ENCODE assay signal across 8 cellular contexts in the genomic region with DNA sequence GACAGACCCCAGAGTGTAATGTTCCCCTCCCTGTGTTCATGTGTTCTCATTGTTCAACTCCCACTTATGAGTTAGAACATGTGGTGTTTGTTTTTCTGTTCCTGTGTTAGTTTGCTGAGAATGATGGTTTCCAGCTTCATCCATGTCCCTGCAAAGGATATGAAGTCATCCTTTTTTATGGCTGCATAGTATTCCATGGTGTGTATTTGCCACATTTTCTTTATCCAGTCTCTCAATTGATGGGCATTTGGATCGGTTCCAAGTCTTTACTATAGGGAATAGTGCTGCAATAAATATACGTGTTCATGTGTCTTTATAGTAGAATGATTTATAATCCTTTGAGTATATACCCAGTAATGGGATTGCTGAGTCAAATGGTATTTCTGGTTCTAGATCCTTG.
DNase-seq lines count a peak whose midpoint lies in the region; ATAC-seq and TF ChIP-seq lines count a peak whose summit lies in the region.
"Not testable (repeated sequence)": the region's sequence is repeated elsewhere in the genome, so short reads cannot be mapped to it uniquely, and the experiment has no call there.

No MANE protein-coding gene starts in this region.

- intact Hi-C loops in activated B cell treated with CpG ODN at 0.5 μM for 24 hours (cut with micrococcal nuclease): not testable (repeated sequence)

- H3K27ac ChIP-seq in CD4-positive, CD25-positive, alpha-beta regulatory T cell (ENCODE audit: insufficient read depth, low read length, poor library complexity, severe bottlenecking); HEK293 (ENCODE audit: extremely low read depth, low read depth, low read length): not testable (repeated sequence)
- peak overlapping the region; percentile 41 for H3K27ac ChIP-seq in neutrophil

- not testable (repeated sequence) for H3K4me3 ChIP-seq in CD4-positive, CD25-positive, alpha-beta regulatory T cell (ENCODE audit: low read depth, low read length); HEK293 (ENCODE audit: low read depth, low read length); neutrophil (ENCODE audit: low read depth in 1 of 2, low read length in 1 of 2)

- CTCF ChIA-PET in HEK293 (lab: Yijun Ruan, JAX): not testable (repeated sequence)
- CTCF ChIA-PET in activated B cell treated with CpG ODN at 0.5 μM for 24 hours (lab: Charles Lee): interaction anchor here (0.6 kb wide), 1 partner anchor 42 kb away, joined by 3 read pairs; no protein-coding TSS in a partner anchor

- not testable (repeated sequence) for H3K27me3 Mint-ChIP-seq in CD4-positive, CD25-positive, alpha-beta regulatory T cell; activated B cell treated with CpG ODN at 0.5 μM for 24 hours; activated T-helper 17 cell treated with anti-CD3 and anti-CD28 coated beads, Interleukin-2, amount 50 U/mL, for 72 hours; activated naive CD8-positive, alpha-beta T cell treated with anti-CD3 and anti-CD28 coated beads, Interleukin-2, amount 10 ng/mL, durations not matched to agents 7 days and 5 days; memory B cell; stimulated activated naive CD8-positive, alpha-beta T cell treated with anti-CD3 and anti-CD28 coated beads, Interleukin-15, Interleukin-2, amounts not matched to agents 100 ng/mL and 50 ng/mL, for 24 hours

- H3K36me3 ChIP-seq in CD4-positive, CD25-positive, alpha-beta regulatory T cell (ENCODE audit: control insufficient read depth, insufficient read depth, low read length): peaks cover 32% of the 10 kb centered on the region
- not testable (repeated sequence) for H3K36me3 ChIP-seq in HEK293 (ENCODE audit: control insufficient read depth in 2 of 2, insufficient read depth in 1 of 2, low read length in 2 of 2); neutrophil

- peak overlapping the region in 2 of 3 donors; percentile 21 to 68 for H3K27ac Mint-ChIP-seq in CD4-positive, CD25-positive, alpha-beta regulatory T cell
- H3K27ac Mint-ChIP-seq in activated B cell treated with CpG ODN at 0.5 μM for 24 hours (peak overlapping the region; percentile 62), memory B cell (peak overlapping the region; percentile 66)
- peak overlapping the region; percentile 60 for H3K27ac Mint-ChIP-seq in activated T-helper 17 cell treated with anti-CD3 and anti-CD28 coated beads, Interleukin-2, amount 50 U/mL, for 72 hours
- peak overlapping the region; percentile 18 for H3K27ac Mint-ChIP-seq in activated naive CD8-positive, alpha-beta T cell treated with anti-CD3 and anti-CD28 coated beads, Interleukin-2, amount 10 ng/mL, durations not matched to agents 7 days and 5 days
- peak overlapping the region; percentile 81 for H3K27ac Mint-ChIP-seq in stimulated activated naive CD8-positive, alpha-beta T cell treated with anti-CD3 and anti-CD28 coated beads, Interleukin-15, Interleukin-2, amounts not matched to agents 100 ng/mL and 50 ng/mL, for 24 hours

- not testable (repeated sequence) for H3K27me3 ChIP-seq in CD4-positive, CD25-positive, alpha-beta regulatory T cell (ENCODE audit: control insufficient read depth, insufficient read depth, low read length); neutrophil

- peaks cover 72% of the 10 kb centered on the region for H3K36me3 Mint-ChIP-seq in CD4-positive, CD25-positive, alpha-beta regulatory T cell
- H3K36me3 Mint-ChIP-seq in activated B cell treated with CpG ODN at 0.5 μM for 24 hours (ENCODE audit: low read depth) (peaks cover 78% of the 10 kb centered on the region), memory B cell (peaks cover 49% of the 10 kb centered on the region)
- H3K36me3 Mint-ChIP-seq in activated T-helper 17 cell treated with anti-CD3 and anti-CD28 coated beads, Interleukin-2, amount 50 U/mL, for 72 hours (ENCODE audit: low read depth): peaks cover 94% of the 10 kb centered on the region
- peaks cover 64% of the 10 kb centered on the region for H3K36me3 Mint-ChIP-seq in activated naive CD8-positive, alpha-beta T cell treated with anti-CD3 and anti-CD28 coated beads, Interleukin-2, amount 10 ng/mL, durations not matched to agents 7 days and 5 days
- H3K36me3 Mint-ChIP-seq in stimulated activated naive CD8-positive, alpha-beta T cell treated with anti-CD3 and anti-CD28 coated beads, Interleukin-15, Interleukin-2, amounts not matched to agents 100 ng/mL and 50 ng/mL, for 24 hours (ENCODE audit: low read depth): peaks cover 83% of the 10 kb centered on the region

- DNase-seq in CD4-positive, CD25-positive, alpha-beta regulatory T cell; activated B cell treated with CpG ODN at 0.5 μM for 24 hours; activated naive CD8-positive, alpha-beta T cell treated with anti-CD3 and anti-CD28 coated beads, Interleukin-2, amount 10 ng/mL, durations not matched to agents 7 days and 5 days; memory B cell (ENCODE audit: low spot score in 2 of 2): not testable (repeated sequence)

- peak overlapping the region in 3 of 4 donors; percentile 34 to 57 (median 49) for H3K4me3 Mint-ChIP-seq in CD4-positive, CD25-positive, alpha-beta regulatory T cell
- not testable (repeated sequence) for H3K4me3 Mint-ChIP-seq in activated B cell treated with CpG ODN at 0.5 μM for 24 hours; activated naive CD8-positive, alpha-beta T cell treated with anti-CD3 and anti-CD28 coated beads, Interleukin-2, amount 10 ng/mL, durations not matched to agents 7 days and 5 days; memory B cell; stimulated activated naive CD8-positive, alpha-beta T cell treated with anti-CD3 and anti-CD28 coated beads, Interleukin-15, Interleukin-2, amounts not matched to agents 100 ng/mL and 50 ng/mL, for 24 hours
- peak overlapping the region; percentile 15 for H3K4me3 Mint-ChIP-seq in activated T-helper 17 cell treated with anti-CD3 and anti-CD28 coated beads, Interleukin-2, amount 50 U/mL, for 72 hours

- H3K9me3 Mint-ChIP-seq in CD4-positive, CD25-positive, alpha-beta regulatory T cell; activated T-helper 17 cell treated with anti-CD3 and anti-CD28 coated beads, Interleukin-2, amount 50 U/mL, for 72 hours; activated naive CD8-positive, alpha-beta T cell treated with anti-CD3 and anti-CD28 coated beads, Interleukin-2, amount 10 ng/mL, durations not matched to agents 7 days and 5 days; memory B cell; stimulated activated naive CD8-positive, alpha-beta T cell treated with anti-CD3 and anti-CD28 coated beads, Interleukin-15, Interleukin-2, amounts not matched to agents 100 ng/mL and 50 ng/mL, for 24 hours: not testable (repeated sequence)
- H3K9me3 Mint-ChIP-seq in activated B cell treated with CpG ODN at 0.5 μM for 24 hours: peaks cover 11% of the 10 kb centered on the region

- ATAC-seq in CD4-positive, CD25-positive, alpha-beta regulatory T cell (ENCODE audit: low read depth in 2 of 2); activated B cell treated with CpG ODN at 0.5 μM for 24 hours (ENCODE audit: low read depth); activated T-helper 17 cell treated with anti-CD3 and anti-CD28 coated beads, Interleukin-2, amount 50 U/mL, for 72 hours (replicated peaks); activated naive CD8-positive, alpha-beta T cell treated with anti-CD3 and anti-CD28 coated beads, Interleukin-2, amount 10 ng/mL, durations not matched to agents 7 days and 5 days (ENCODE audit: low read depth); memory B cell (ENCODE audit: low read depth): not testable (repeated sequence)

- POLR2A ChIA-PET in HEK293 (lab: Yijun Ruan, JAX); activated naive CD8-positive, alpha-beta T cell treated with anti-CD3 and anti-CD28 coated beads, Interleukin-2, amount 10 ng/mL, durations not matched to agents 7 days and 5 days (lab: Charles Lee): not testable (repeated sequence)
- POLR2A ChIA-PET in activated B cell treated with CpG ODN at 0.5 μM for 24 hours (lab: Charles Lee): interaction anchor here (1.4 kb wide), 1 partner anchor 9 kb away, joined by 7 read pairs; no protein-coding TSS in a partner anchor

- H3K9me3 ChIP-seq in CD4-positive, CD25-positive, alpha-beta regulatory T cell (ENCODE audit: control insufficient read depth in 2 of 2, low read length in 2 of 2); HEK293 (ENCODE audit: control insufficient read depth, insufficient read depth, low read depth, low read length); neutrophil: not testable (repeated sequence)

- TF ChIP-seq CTCF in HEK293 (tag by site-specific recombination; IDR thresholded peaks at IDR 0.05); activated B cell treated with CpG ODN at 0.5 μM for 24 hours (IDR thresholded peaks at IDR 0.05); neutrophil (IDR thresholded peaks at IDR 0.05): not testable (repeated sequence)

- H3K4me1 Mint-ChIP-seq in CD4-positive, CD25-positive, alpha-beta regulatory T cell: peaks cover 53 to 85% (median 77%) of the 10 kb centered on the region in 4 donors
- H3K4me1 Mint-ChIP-seq in activated B cell treated with CpG ODN at 0.5 μM for 24 hours (peaks cover 71% of the 10 kb centered on the region), memory B cell (peaks cover 61% of the 10 kb centered on the region)
- H3K4me1 Mint-ChIP-seq in activated T-helper 17 cell treated with anti-CD3 and anti-CD28 coated beads, Interleukin-2, amount 50 U/mL, for 72 hours: peaks cover 69% of the 10 kb centered on the region
- peaks cover 56% of the 10 kb centered on the region for H3K4me1 Mint-ChIP-seq in activated naive CD8-positive, alpha-beta T cell treated with anti-CD3 and anti-CD28 coated beads, Interleukin-2, amount 10 ng/mL, durations not matched to agents 7 days and 5 days
- peaks cover 81% of the 10 kb centered on the region for H3K4me1 Mint-ChIP-seq in stimulated activated naive CD8-positive, alpha-beta T cell treated with anti-CD3 and anti-CD28 coated beads, Interleukin-15, Interleukin-2, amounts not matched to agents 100 ng/mL and 50 ng/mL, for 24 hours (ENCODE audit: low read depth)

- H3K4me1 ChIP-seq in CD4-positive, CD25-positive, alpha-beta regulatory T cell (ENCODE audit: control insufficient read depth, insufficient read depth, low read length, poor library complexity, severe bottlenecking): peaks cover 21% of the 10 kb centered on the region
- not testable (repeated sequence) for H3K4me1 ChIP-seq in HEK293 (ENCODE audit: control insufficient read depth, insufficient read depth, low read length)
- peaks cover 6 to 37% of the 10 kb centered on the region in 2 experiments for H3K4me1 ChIP-seq in neutrophil (ENCODE audit: control insufficient read depth in 1 of 2, insufficient read depth in 1 of 2, low read depth in 1 of 2, low read length in 1 of 2)

Comparison
In these comparisons a context has a peak if more than half of its experiments do, and no peak if none do; other contexts are left out.
1. H3K27ac Mint-ChIP-seq: peak in every context shown above with its lines; median percentile 81 in stimulated activated naive CD8-positive, alpha-beta T cell treated with anti-CD3 and anti-CD28 coated beads, Interleukin-15, Interleukin-2, amounts not matched to agents 100 ng/mL and 50 ng/mL, for 24 hours; 66 in memory B cell; 62 in activated B cell treated with CpG ODN at 0.5 μM for 24 hours; 60 in activated T-helper 17 cell treated with anti-CD3 and anti-CD28 coated beads, Interleukin-2, amount 50 U/mL, for 72 hours; 44 in CD4-positive, CD25-positive, alpha-beta regulatory T cell; 18 in activated naive CD8-positive, alpha-beta T cell treated with anti-CD3 and anti-CD28 coated beads, Interleukin-2, amount 10 ng/mL, durations not matched to agents 7 days and 5 days.